ENCODE assay signal across 13 cellular contexts in the genomic region with DNA sequence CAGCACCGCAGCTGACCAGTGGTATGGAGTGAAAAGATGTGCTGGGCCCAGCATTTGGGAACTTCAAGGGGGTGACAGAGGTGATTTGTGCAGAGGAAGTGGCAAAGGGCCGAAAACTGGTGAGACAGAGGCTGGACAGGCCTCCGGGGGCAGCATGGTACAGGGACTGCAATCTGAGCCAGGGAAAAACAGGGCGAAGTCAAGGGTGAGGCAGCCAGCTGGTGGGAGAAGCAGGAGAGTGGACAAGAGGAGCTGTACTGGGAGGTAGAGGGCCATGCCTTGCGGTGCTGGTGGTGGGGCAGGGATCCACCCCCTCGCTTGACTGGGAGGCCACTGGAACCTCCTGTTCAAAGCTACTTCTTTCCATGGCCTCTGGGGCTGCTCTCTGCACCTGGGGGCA. TPM values are rescaled to one million over a fixed set of nuclear protein-coding genes. Genes with fewer than 3 reads are reported as not detected.
A peak's percentile ranks its signal among the peaks of the same experiment; 100 is the strongest.
DNase-seq lines count a peak whose midpoint lies in the region; ATAC-seq and TF ChIP-seq lines count a peak whose summit lies in the region.
"Had no signal": no experiment of that assay in that cellular context is flagged by ENCODE, and none has a peak within 500 bp of the region (broad histone marks: within the 10 kb centered on the region; RNA-seq: fewer than 3 reads in every experiment).

No MANE protein-coding gene starts in this region.

- H3K4me2 ChIP-seq in neural progenitor cell = no peak overlapping the region
- H3K4me2 ChIP-seq in MM.1S (ENCODE audit: low read depth, low read length) = no peak overlapping the region

- H3K9me2 ChIP-seq in MM.1S (replicated peaks; ENCODE audit: insufficient read depth, low read length) = no peaks in the 10 kb centered on the region

- H3K36me3 ChIP-seq in neural progenitor cell (no peaks in the 10 kb centered on the region), MM.1S (replicated peaks; ENCODE audit: insufficient read depth, low read length) (no peaks in the 10 kb centered on the region)

- no peaks in the 10 kb centered on the region for H3K9me3 ChIP-seq in neural progenitor cell (ENCODE audit: low read depth)
- H3K9me3 ChIP-seq in MM.1S (replicated peaks; ENCODE audit: insufficient read depth, low read length) = no peaks in the 10 kb centered on the region
- H3K9me3 ChIP-seq: esophagus muscularis mucosa had no signal

- H3K4me1 ChIP-seq in neural progenitor cell (no peaks in the 10 kb centered on the region), MM.1S (ENCODE audit: low read length) (peaks cover 8% of the 10 kb centered on the region)

- peaks cover 33% of the 10 kb centered on the region for H3K27me3 ChIP-seq in neural progenitor cell
- H3K27me3 ChIP-seq in MM.1S (replicated peaks; ENCODE audit: insufficient read depth, low read length) = peaks cover 39% of the 10 kb centered on the region

- no peak overlapping the region for H3K4me3 Mint-ChIP-seq in chondrocyte (ENCODE audit: unreplicated experiment)
- no peak overlapping the region for H3K4me3 Mint-ChIP-seq in neural progenitor cell

- H3K4me3 ChIP-seq in NB4 (ENCODE audit: low read depth, low read length) (no peak overlapping the region), neural progenitor cell (no peak overlapping the region), MM.1S (ENCODE audit: low read length) (no peak overlapping the region)
- H3K4me3 ChIP-seq: esophagus muscularis mucosa had no signal

- H3K4me1 Mint-ChIP-seq in chondrocyte (ENCODE audit: low read depth) = no peaks in the 10 kb centered on the region
- peaks cover 11% of the 10 kb centered on the region for H3K4me1 Mint-ChIP-seq in neural progenitor cell

- H3K36me3 Mint-ChIP-seq in chondrocyte (ENCODE audit: low read depth) (peaks cover 3% of the 10 kb centered on the region), neural progenitor cell (no peaks in the 10 kb centered on the region)

- no peaks in the 10 kb centered on the region for H3F3A ChIP-seq in neural progenitor cell (ENCODE audit: low read depth)
- H3F3A ChIP-seq in MM.1S (ENCODE audit: insufficient read depth, low read length) = peaks cover 4% of the 10 kb centered on the region

- peaks cover 15% of the 10 kb centered on the region for H3K27me3 Mint-ChIP-seq in chondrocyte (ENCODE audit: low read depth)
- peaks cover 14% of the 10 kb centered on the region for H3K27me3 Mint-ChIP-seq in neural progenitor cell (ENCODE audit: insufficient read depth, low read depth)

- DNase-seq in EH (ENCODE audit: low read depth) (peak; percentile 64), NB4 (ENCODE audit: low read depth) (peak; percentile 42), chondrocyte (ENCODE audit: low spot score) (no peak), neural progenitor cell (ENCODE audit: low spot score) (peak; percentile 33), dermis blood vessel endothelial cell (no peak), MM.1S (no peak)
- DNase-seq: activated effector memory CD4-positive, alpha-beta T cell treated with Interleukin-2 at 50 U/mL for 16 hours; GF-D8; NCI-H2107; stimulated activated naive CD4-positive, alpha-beta T cell had no signal

- H3K79me2 ChIP-seq in neural progenitor cell (ENCODE audit: low read depth) (no peaks in the 10 kb centered on the region), MM.1S (ENCODE audit: low read length) (no peaks in the 10 kb centered on the region)

- no peak overlapping the region for H2AFZ ChIP-seq in neural progenitor cell (replicated peaks)
- H2AFZ ChIP-seq in MM.1S (ENCODE audit: low read length) = no peak overlapping the region

- H3K27ac ChIP-seq in neural progenitor cell = no peak overlapping the region
- no peak overlapping the region for H3K27ac ChIP-seq in MM.1S (ENCODE audit: low read length)
- H3K27ac ChIP-seq: esophagus muscularis mucosa had no signal

- TF ChIP-seq POLR2A in NB4 (IDR thresholded peaks at IDR 0.05; ENCODE audit: extremely low read depth, insufficient read length) = no peak

- no peak overlapping the region for H3K9ac ChIP-seq in neural progenitor cell
- no peak overlapping the region for H3K9ac ChIP-seq in MM.1S (ENCODE audit: low read length)

- H3K9me3 Mint-ChIP-seq in chondrocyte (ENCODE audit: low read depth) (no peaks in the 10 kb centered on the region), neural progenitor cell (no peaks in the 10 kb centered on the region)

- no peak for ATAC-seq in HG03521 (IDR thresholded peaks at IDR 0.05; ENCODE audit: unreplicated experiment)
- no peak for ATAC-seq in GM19324 (IDR thresholded peaks at IDR 0.05; ENCODE audit: low FRiP score, unreplicated experiment)

- H3K27ac Mint-ChIP-seq in chondrocyte (ENCODE audit: unreplicated experiment) (no peak overlapping the region), neural progenitor cell (peak overlapping the region; percentile 68)

- H4K20me1 ChIP-seq in neural progenitor cell (ENCODE audit: low read depth) (no peaks in the 10 kb centered on the region), MM.1S (ENCODE audit: insufficient read depth, low read length) (no peaks in the 10 kb centered on the region)

- TF ChIP-seq CTCF in NB4 (IDR thresholded peaks at IDR 0.05; ENCODE audit: low read depth, low read length) = peak; percentile 37
- peak; percentile 40 for TF ChIP-seq CTCF in chondrocyte (IDR thresholded peaks at IDR 0.05)
- peak; percentile 48 for TF ChIP-seq CTCF in neural progenitor cell (IDR thresholded peaks at IDR 0.05)
- TF ChIP-seq CTCF in MM.1S (IDR thresholded peaks at IDR 0.05; ENCODE audit: low read length) = no peak

RNA-seq across cellular contexts. Expression of a gene that starts 7.3 kb away (rescaled TPM):
- not detected in 3 replicates for total RNA-seq in chondrocyte
- not detected in 2 replicates for total RNA-seq in neural progenitor cell (ENCODE audit: low replicate concordance)
- not detected in 2 replicates for total RNA-seq in dermis blood vessel endothelial cell
- total RNA-seq: esophagus muscularis mucosa had no signal

RNA-seq across cellular contexts. Expression of a gene that starts 11.3 kb away (rescaled TPM):
- total RNA-seq in chondrocyte (4.1 to 13.1 TPM (median 12.2 TPM) in 3 replicates), neural progenitor cell (ENCODE audit: low replicate concordance) (7.0 and 18.9 TPM in 2 replicates), dermis blood vessel endothelial cell (0.09 and 0.17 TPM in 2 replicates)

RNA-seq across cellular contexts. Expression of a gene that starts 41.9 kb away (rescaled TPM):
- 0.08 TPM in 1 of 3 replicates, not detected in the others for total RNA-seq in chondrocyte
- total RNA-seq in neural progenitor cell (ENCODE audit: low replicate concordance) = not detected in 2 replicates
- not detected in 2 replicates for total RNA-seq in dermis blood vessel endothelial cell

Comparison
In these comparisons a context has a peak if more than half of its experiments do, and no peak if none do; other contexts are left out.
1. DNase-seq: peak in EH (single experiment), NB4 (single experiment) and neural progenitor cell (single experiment); none in chondrocyte (single experiment), dermis blood vessel endothelial cell (single experiment) and MM.1S (single experiment).